22 cellular contexts compared by ENCODE assay signal in the genomic region with DNA sequence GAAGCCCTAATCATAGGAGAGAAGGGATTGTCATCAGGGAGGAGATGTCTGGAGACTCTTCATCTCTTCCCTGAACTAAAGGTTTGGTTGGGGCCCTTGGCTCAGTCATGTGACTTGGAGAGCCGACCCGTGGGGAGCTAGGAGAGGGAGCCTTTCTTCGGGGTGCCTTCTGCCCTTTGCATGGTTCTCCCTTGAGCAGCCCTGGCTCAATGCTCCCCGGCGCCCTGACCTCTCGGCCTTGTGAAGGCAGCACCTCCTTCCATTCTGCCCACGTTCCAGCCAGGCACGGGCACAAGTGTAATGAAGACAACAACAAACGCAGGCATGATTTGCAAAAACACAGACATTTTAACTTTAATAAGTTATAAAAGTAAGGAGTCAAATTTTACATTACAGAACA.
"Had no signal": no experiment of that assay in that cellular context is flagged by ENCODE, and none has a peak within 500 bp of the region (broad histone marks: within the 10 kb centered on the region; RNA-seq: fewer than 3 reads in every experiment).

No MANE protein-coding gene starts in this region.

- H3K4me1 ChIP-seq: gastrocnemius medialis, heart right ventricle, left ventricle myocardium inferior, sigmoid colon, thyroid gland, upper lobe of left lung, uterus had no signal

- H3K27ac ChIP-seq: dorsolateral prefrontal cortex, gastrocnemius medialis, heart right ventricle, left ventricle myocardium inferior, sigmoid colon, skin epidermis, thyroid gland, upper lobe of left lung, uterus had no signal

- ATAC-seq: esophagus mucosa, gastrocnemius medialis, heart right ventricle had no signal

- H3K9me3 ChIP-seq: thyroid gland had no signal

- H3K4me3 ChIP-seq: dorsolateral prefrontal cortex, gastrocnemius medialis, heart right ventricle, left ventricle myocardium inferior, lung, sigmoid colon, skin epidermis, thyroid gland, upper lobe of left lung, uterus had no signal

- H3K4me3 Mint-ChIP-seq: naive B cell, nephron had no signal

- DNase-seq: cortex of kidney; dorsolateral prefrontal cortex; effector CD8-positive, alpha-beta T cell; gastrocnemius medialis; heart right ventricle; hypothalamus; left ventricle myocardium inferior; mesenchymal stem cell; naive B cell; occipital lobe; sigmoid colon; stimulated activated CD4-positive, alpha-beta T cell treated with anti-CD3 and anti-CD28 coated beads, Interleukin-2, amount 100 ng/mL, for 48 hours; stimulated activated naive CD4-positive, alpha-beta T cell treated with Interleukin-2 at 50 U/mL for 16 hours; thyroid gland; upper lobe of left lung; uterus had no signal

- H3K36me3 ChIP-seq: gastrocnemius medialis, thyroid gland, uterus had no signal

- H3K4me1 Mint-ChIP-seq: naive B cell, nephron had no signal

- H3K27ac Mint-ChIP-seq: naive B cell, nephron had no signal

- FAIRE-seq: endometrium, islet of Langerhans had no signal

- H3K27me3 Mint-ChIP-seq: naive B cell had no signal
